ENCODE assay signal across 8 cellular contexts in genomic region chr6:109095036-109095820, GRCh38. TPM values are rescaled to one million over a fixed set of nuclear protein-coding genes. Genes with fewer than 3 reads are reported as not detected.
DNase-seq lines count a peak whose midpoint lies in the region; ATAC-seq, FAIRE-seq and TF ChIP-seq lines count a peak whose summit lies in the region.

TSS of gene CEP57L1 (plus strand) at chr6:109095507. CDS start at chr6:109145222, 49,715 bp downstream.

- ATAC-seq in GM19025 (IDR thresholded peaks at IDR 0.05; ENCODE audit: low read depth, unreplicated experiment), result peak; percentile 64
- ATAC-seq in HG03342 (IDR thresholded peaks at IDR 0.05; ENCODE audit: unreplicated experiment), result peak; percentile 68

- H3K4me3 ChIP-seq in AG10803 (ENCODE audit: low read length), result peak within 1 kb of the TSS; percentile 97

- peak; percentile 24 for FAIRE-seq in islet of Langerhans (lab: Jason Lieb, UNC)

- TF ChIP-seq CTCF in AG10803 (conservative IDR thresholded peaks at IDR 0.05; ENCODE audit: low read length), result 0 out of 2 replicates have a peak, but pooled peaks have one; percentile 11

- DNase-seq in AG10803 (ENCODE audit: low read depth) (peak; percentile 96), NCI-H460 (ENCODE audit: extremely low read depth, low read depth) (peak; percentile 90), cerebellar nuclear complex (lab: John Stamatoyannopoulos, UW) (peak; percentile 74 to 93)
- peak; percentile 89 for DNase-seq in activated CD4-positive, CD25-positive, alpha-beta regulatory T cell treated with anti-CD3 and anti-CD28 coated beads, Interleukin-2, amount 50 U/mL, for 72 hours
- DNase-seq in stimulated activated CD4-positive, alpha-beta T cell treated with anti-CD3 and anti-CD28 coated beads, Interleukin-12 subunit alpha, Interleukin-12 subunit beta, amount 100 ng/mL, for 4 hours, result peak; percentile 92

RNA-seq across cellular contexts. Expression of gene CEP57L1, which starts in this region (rescaled TPM):
- 23.7 and 29.8 TPM in 2 replicates for total RNA-seq in NCI-H460 (2014; rRNA removed; shearing (Covaris generic))
- polyA plus RNA-seq in NCI-H460 (2014; cell fraction: nucleus; rRNA removed), result 21.1 and 22.9 TPM in 2 replicates

Comparison
In these comparisons a context has a peak if more than half of its experiments do, and no peak if none do; other contexts are left out.
1. Peak in every context shown above with its lines: DNase-seq, ATAC-seq and H3K4me3 ChIP-seq.